Comparison of ENCODE assay signal across 1 cellular context in the genomic region with DNA sequence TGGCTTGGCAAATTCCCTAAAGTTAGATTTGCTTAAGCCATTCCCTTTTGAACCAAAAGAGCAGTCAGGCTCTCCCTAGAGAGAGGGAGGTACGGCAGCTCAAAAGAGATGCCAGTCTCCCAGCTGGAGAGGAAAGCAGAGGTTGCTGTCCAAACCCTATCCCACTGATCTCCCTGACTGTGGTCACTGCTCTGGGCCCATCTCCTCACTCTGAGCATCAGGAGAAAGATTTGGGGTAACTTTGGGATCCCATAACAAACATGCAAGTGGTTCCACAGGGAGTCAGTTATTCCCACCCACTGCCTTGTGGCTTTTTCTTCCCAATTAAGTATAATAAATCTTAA.
A peak's percentile ranks its signal among the peaks of the same experiment; 100 is the strongest.
TF ChIP-seq lines count a peak whose summit lies in the region.

No MANE protein-coding gene starts in this region.

TF ChIP-seq in GM23338, 12 proteins besides CTCF, POLR2A, EP300 and RAD21:
- TF ChIP-seq, protein P1, sequence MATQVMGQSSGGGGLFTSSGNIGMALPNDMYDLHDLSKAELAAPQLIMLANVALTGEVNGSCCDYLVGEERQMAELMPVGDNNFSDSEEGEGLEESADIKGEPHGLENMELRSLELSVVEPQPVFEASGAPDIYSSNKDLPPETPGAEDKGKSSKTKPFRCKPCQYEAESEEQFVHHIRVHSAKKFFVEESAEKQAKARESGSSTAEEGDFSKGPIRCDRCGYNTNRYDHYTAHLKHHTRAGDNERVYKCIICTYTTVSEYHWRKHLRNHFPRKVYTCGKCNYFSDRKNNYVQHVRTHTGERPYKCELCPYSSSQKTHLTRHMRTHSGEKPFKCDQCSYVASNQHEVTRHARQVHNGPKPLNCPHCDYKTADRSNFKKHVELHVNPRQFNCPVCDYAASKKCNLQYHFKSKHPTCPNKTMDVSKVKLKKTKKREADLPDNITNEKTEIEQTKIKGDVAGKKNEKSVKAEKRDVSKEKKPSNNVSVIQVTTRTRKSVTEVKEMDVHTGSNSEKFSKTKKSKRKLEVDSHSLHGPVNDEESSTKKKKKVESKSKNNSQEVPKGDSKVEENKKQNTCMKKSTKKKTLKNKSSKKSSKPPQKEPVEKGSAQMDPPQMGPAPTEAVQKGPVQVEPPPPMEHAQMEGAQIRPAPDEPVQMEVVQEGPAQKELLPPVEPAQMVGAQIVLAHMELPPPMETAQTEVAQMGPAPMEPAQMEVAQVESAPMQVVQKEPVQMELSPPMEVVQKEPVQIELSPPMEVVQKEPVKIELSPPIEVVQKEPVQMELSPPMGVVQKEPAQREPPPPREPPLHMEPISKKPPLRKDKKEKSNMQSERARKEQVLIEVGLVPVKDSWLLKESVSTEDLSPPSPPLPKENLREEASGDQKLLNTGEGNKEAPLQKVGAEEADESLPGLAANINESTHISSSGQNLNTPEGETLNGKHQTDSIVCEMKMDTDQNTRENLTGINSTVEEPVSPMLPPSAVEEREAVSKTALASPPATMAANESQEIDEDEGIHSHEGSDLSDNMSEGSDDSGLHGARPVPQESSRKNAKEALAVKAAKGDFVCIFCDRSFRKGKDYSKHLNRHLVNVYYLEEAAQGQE (IDR thresholded peaks at IDR 0.05; ENCODE audit: unreplicated experiment), result peak; percentile 49
- no peak for TF ChIP-seq EZH2 (IDR thresholded peaks at IDR 0.05; ENCODE audit: low read depth, unreplicated experiment)
